In genomic region chr2:36545871-36546416, GRCh38 we compare ENCODE assay signal across 21 cellular contexts. TPM values are rescaled to one million over a fixed set of nuclear protein-coding genes. Genes with fewer than 3 reads are reported as not detected.
A peak's percentile ranks its signal among the peaks of the same experiment; 100 is the strongest.
DNase-seq lines count a peak whose midpoint lies in the region; TF ChIP-seq lines count a peak whose summit lies in the region.
"Had no signal": no experiment of that assay in that cellular context is flagged by ENCODE, and none has a peak within 500 bp of the region (broad histone marks: within the 10 kb centered on the region; RNA-seq: fewer than 3 reads in every experiment).

No MANE protein-coding gene starts in this region.

- H3K27me3 ChIP-seq in DOHH2 (ENCODE audit: control insufficient read depth, low read length) (no peaks in the 10 kb centered on the region), MM.1S (replicated peaks; ENCODE audit: insufficient read depth, low read length) (no peaks in the 10 kb centered on the region), mammary epithelial cell (ENCODE audit: insufficient read depth, low read length) (no peaks in the 10 kb centered on the region)
- H3K27me3 ChIP-seq: gastroesophageal sphincter, suprapubic skin had no signal

- H3K9me2 ChIP-seq in DOHH2 (replicated peaks; ENCODE audit: control insufficient read depth, low read length), result no peaks in the 10 kb centered on the region
- no peaks in the 10 kb centered on the region for H3K9me2 ChIP-seq in MM.1S (replicated peaks; ENCODE audit: insufficient read depth, low read length)

- H3K79me2 ChIP-seq in DOHH2 (ENCODE audit: control insufficient read depth, low read length) (no peaks in the 10 kb centered on the region), MM.1S (ENCODE audit: low read length) (no peaks in the 10 kb centered on the region), mammary epithelial cell (ENCODE audit: insufficient read depth, low read length) (no peaks in the 10 kb centered on the region)

- 0% methylated on average over 1 of the region's 1 CpG for WGBS in mammary epithelial cell (ENCODE audit: low coverage, missing lambda C conversion rate)

- H3K9me3 ChIP-seq in DOHH2 (ENCODE audit: control insufficient read depth, insufficient read depth, low read length) (no peaks in the 10 kb centered on the region), MM.1S (replicated peaks; ENCODE audit: insufficient read depth, low read length) (no peaks in the 10 kb centered on the region), mammary epithelial cell (replicated peaks; ENCODE audit: insufficient read depth, low read length) (no peaks in the 10 kb centered on the region)
- H3K9me3 ChIP-seq: gastroesophageal sphincter, suprapubic skin had no signal

- H3K4me2 ChIP-seq in DOHH2 (ENCODE audit: low read length) (no peak overlapping the region), MM.1S (ENCODE audit: low read depth, low read length) (no peak overlapping the region), mammary epithelial cell (ENCODE audit: insufficient read depth, low read depth, low read length) (no peak overlapping the region)

- peak; percentile 42 for TF ChIP-seq CTCF in DOHH2 (IDR thresholded peaks at IDR 0.05; ENCODE audit: low read depth, low read length, poor library complexity, severe bottlenecking)
- 0 out of 2 replicates have a peak, but pooled peaks have one; percentile 7 for TF ChIP-seq CTCF in MM.1S (IDR thresholded peaks at IDR 0.05; ENCODE audit: low read length)
- TF ChIP-seq CTCF in mammary epithelial cell (conservative IDR thresholded peaks at IDR 0.05 in 1 of 2, IDR thresholded peaks at IDR 0.05 in 1 of 2; ENCODE audit: extremely low read depth in 1 of 2, insufficient read depth in 1 of 2, low read depth in 1 of 2, low read length in 2 of 2), result peak; percentile 6 to 7
- peak; percentile 33 for TF ChIP-seq CTCF in osteocyte (IDR thresholded peaks at IDR 0.05)

- H3K9me3 Mint-ChIP-seq in osteocyte (ENCODE audit: unreplicated experiment), result no peaks in the 10 kb centered on the region
- H3K9me3 Mint-ChIP-seq: activated naive CD8-positive, alpha-beta T cell treated with anti-CD3 and anti-CD28 coated beads, Interleukin-2, amount 10 ng/mL, durations not matched to agents 7 days and 5 days; activated T-helper 2 cell treated with anti-CD3 and anti-CD28 coated beads, Interferon-gamma antibody, Interleukin-2, Interleukin-4, amounts not matched to agents 10 μg/mL and 5 μg/mL and 100 μg/mL, durations not matched to agents 14 hours and 24 hours and 36 hours; dendritic cell treated with granulocyte-macrophage colony-stimulating factor and Interleukin-4, amounts not matched to agents 40 ng/mL and 50 ng/mL, for 4 days; T-helper 1 cell treated with Interleukin-12 subunit alpha and Interleukin-12 subunit beta and Interleukin-4 antibody, amounts not matched to agents 30 μg/mL and 1 μg/mL, for 36 hours had no signal

- CTCF ChIA-PET in mammary epithelial cell (lab: Charles Lee; ENCODE audit: low non-redundant PET), result no interaction called here

- no peaks in the 10 kb centered on the region for H3K27me3 Mint-ChIP-seq in osteocyte (ENCODE audit: unreplicated experiment)
- H3K27me3 Mint-ChIP-seq: activated naive CD8-positive, alpha-beta T cell treated with anti-CD3 and anti-CD28 coated beads, Interleukin-2, amount 10 ng/mL, durations not matched to agents 7 days and 5 days; dendritic cell treated with granulocyte-macrophage colony-stimulating factor and Interleukin-4, amounts not matched to agents 40 ng/mL and 50 ng/mL, for 4 days had no signal

- in situ Hi-C loops in mammary epithelial cell (cut with MboI; ENCODE audit: low sequenced_read_pairs in 2 of 2), result no loop called here

- H3K36me3 ChIP-seq in DOHH2 (ENCODE audit: control insufficient read depth, low read length) (peaks cover 72% of the 10 kb centered on the region), MM.1S (replicated peaks; ENCODE audit: insufficient read depth, low read length) (no peaks in the 10 kb centered on the region), mammary epithelial cell (ENCODE audit: insufficient read depth, low read length) (peaks cover 49% of the 10 kb centered on the region)

- H2AFZ ChIP-seq in MM.1S (ENCODE audit: low read length) (no peak overlapping the region), mammary epithelial cell (ENCODE audit: low read depth, low read length) (no peak overlapping the region)

- DNase-seq in MM.1S (no peak), mammary epithelial cell (no peak), osteocyte (ENCODE audit: extremely low spot score, unreplicated experiment) (no peak), GM19240 (ENCODE audit: insufficient read length, low spot score) (no peak), hepatic stellate cell (ENCODE audit: low spot score) (no peak)
- DNase-seq in stimulated activated CD8-positive, alpha-beta memory T cell treated with anti-CD3 and anti-CD28 coated beads, Interleukin-4, amount 100 ng/mL, for 48 hours, result no peak
- DNase-seq: activated CD4-positive, alpha-beta T cell treated with anti-CD3 and anti-CD28 coated beads, Interleukin-2, amount 50 U/mL, for 1 hour; activated naive CD8-positive, alpha-beta T cell treated with anti-CD3 and anti-CD28 coated beads, Interleukin-2, amount 10 ng/mL, durations not matched to agents 7 days and 5 days; Karpas-422; kidney; NCI-H1105; NCI-H2107; NCI-H510A treated with DMSO at 0.1 percent for 48 hours; nucleus accumbens had no signal

- H3K27ac Mint-ChIP-seq in osteocyte (ENCODE audit: unreplicated experiment), result peak overlapping the region; percentile 41
- H3K27ac Mint-ChIP-seq: activated naive CD8-positive, alpha-beta T cell treated with anti-CD3 and anti-CD28 coated beads, Interleukin-2, amount 10 ng/mL, durations not matched to agents 7 days and 5 days; activated T-helper 2 cell treated with anti-CD3 and anti-CD28 coated beads, Interferon-gamma antibody, Interleukin-2, Interleukin-4, amounts not matched to agents 10 μg/mL and 5 μg/mL and 100 μg/mL, durations not matched to agents 14 hours and 24 hours and 36 hours; dendritic cell treated with granulocyte-macrophage colony-stimulating factor and Interleukin-4, amounts not matched to agents 40 ng/mL and 50 ng/mL, for 4 days; T-helper 1 cell treated with Interleukin-12 subunit alpha and Interleukin-12 subunit beta and Interleukin-4 antibody, amounts not matched to agents 30 μg/mL and 1 μg/mL, for 36 hours had no signal

- H3K4me1 ChIP-seq in DOHH2 (ENCODE audit: control insufficient read depth, low read length) (no peaks in the 10 kb centered on the region), MM.1S (ENCODE audit: low read length) (no peaks in the 10 kb centered on the region), mammary epithelial cell (ENCODE audit: insufficient read depth, low read length) (no peaks in the 10 kb centered on the region)
- H3K4me1 ChIP-seq: suprapubic skin had no signal

- peaks cover 61% of the 10 kb centered on the region for H3K36me3 Mint-ChIP-seq in osteocyte (ENCODE audit: unreplicated experiment)

- H3K4me3 Mint-ChIP-seq in osteocyte (ENCODE audit: unreplicated experiment), result no peak overlapping the region
- H3K4me3 Mint-ChIP-seq: activated naive CD8-positive, alpha-beta T cell treated with anti-CD3 and anti-CD28 coated beads, Interleukin-2, amount 10 ng/mL, durations not matched to agents 7 days and 5 days; dendritic cell treated with granulocyte-macrophage colony-stimulating factor and Interleukin-4, amounts not matched to agents 40 ng/mL and 50 ng/mL, for 4 days; T-helper 1 cell treated with Interleukin-12 subunit alpha and Interleukin-12 subunit beta and Interleukin-4 antibody, amounts not matched to agents 30 μg/mL and 1 μg/mL, for 36 hours had no signal

- dilution Hi-C loops in mammary epithelial cell (cut with HindIII; ENCODE audit: low sequenced_read_pairs), result no loop called here

- H3K9ac ChIP-seq in MM.1S (ENCODE audit: low read length) (no peak overlapping the region), mammary epithelial cell (ENCODE audit: insufficient read depth, low read length) (no peak overlapping the region)

- H4K20me1 ChIP-seq in DOHH2 (ENCODE audit: control insufficient read depth, insufficient read depth, low read depth, low read length) (no peaks in the 10 kb centered on the region), MM.1S (ENCODE audit: insufficient read depth, low read length) (no peaks in the 10 kb centered on the region), mammary epithelial cell (ENCODE audit: insufficient read depth, low read length) (no peaks in the 10 kb centered on the region)

- H3K4me1 Mint-ChIP-seq in osteocyte (ENCODE audit: unreplicated experiment), result peaks cover 14% of the 10 kb centered on the region

- H3K27ac ChIP-seq in DOHH2 (ENCODE audit: low read depth, low read length) (no peak overlapping the region), MM.1S (ENCODE audit: low read length) (no peak overlapping the region), mammary epithelial cell (ENCODE audit: insufficient read depth, low read depth, low read length) (no peak overlapping the region)
- H3K27ac ChIP-seq: epithelial cell of prostate, gastroesophageal sphincter, suprapubic skin had no signal

- H3F3A ChIP-seq in DOHH2 (ENCODE audit: control insufficient read depth, insufficient read depth) (no peaks in the 10 kb centered on the region), MM.1S (ENCODE audit: insufficient read depth, low read length) (no peaks in the 10 kb centered on the region)

- H3K4me3 ChIP-seq in DOHH2 (ENCODE audit: low read length) (no peak overlapping the region), MM.1S (ENCODE audit: low read length) (no peak overlapping the region), mammary epithelial cell (replicated peaks in 1 of 3; ENCODE audit: insufficient read depth in 1 of 3, low read depth in 2 of 3, low read length in 3 of 3) (no peak overlapping the region)
- H3K4me3 ChIP-seq: gastroesophageal sphincter, suprapubic skin had no signal

- BruUV-seq in mammary epithelial cell (replicated peaks; lab: Mats Ljungman, UMichigan), result no TSS peak

- intact Hi-C loops in mammary epithelial cell (cut with micrococcal nuclease), result no loop called here

RNA-seq across cellular contexts. Expression of gene FEZ2, which starts 52.0 kb away (rescaled TPM):
- 10 to 100 TPM; 34.3 to 42.0 TPM for total RNA-seq in mammary epithelial cell
- polyA plus RNA-seq in mammary epithelial cell, result 20.0 TPM
- polyA minus RNA-seq in mammary epithelial cell, result 36.3 TPM
- total RNA-seq in osteocyte, result 50.5 and 52.9 TPM in 2 replicates
